ENCODE assay signal across 1 cellular context in the genomic region with DNA sequence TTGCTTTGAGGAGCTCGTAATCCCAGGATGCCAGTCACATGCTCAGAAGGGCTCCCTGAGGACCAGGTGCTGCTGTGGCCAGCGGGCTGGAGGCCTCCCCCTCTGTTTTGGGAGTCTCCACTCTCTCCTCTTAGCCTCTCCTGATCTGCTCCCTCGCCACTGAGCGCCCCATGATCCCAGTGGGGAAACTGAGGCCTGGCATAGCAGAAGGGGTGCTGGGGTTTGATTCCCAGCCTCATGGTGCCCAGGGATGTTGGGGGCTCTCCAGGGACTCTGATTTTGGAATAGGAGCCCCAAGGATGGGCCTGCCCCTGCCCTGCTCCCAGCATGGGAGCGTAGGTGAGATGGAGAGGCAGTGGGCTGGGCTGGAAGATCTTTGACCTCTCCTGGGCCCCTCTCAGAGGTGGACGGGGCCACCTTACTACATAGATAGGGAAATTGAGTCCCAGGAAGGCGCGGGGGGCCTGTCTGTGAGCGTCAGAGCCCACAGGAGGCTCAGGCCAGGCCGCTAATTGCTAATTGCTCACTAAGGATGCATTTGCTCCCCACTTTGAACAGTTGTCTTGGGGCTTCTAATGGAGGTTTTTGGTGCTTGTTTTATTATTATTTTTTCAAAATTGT.
TF ChIP-seq lines count a peak whose summit lies in the region.

No MANE protein-coding gene starts in this region.

TF ChIP-seq in K562, 482 proteins besides CTCF, POLR2A, EP300 and RAD21 (continued from another document):
- TF ChIP-seq MBD1 (CRISPR knock-in tag; IDR thresholded peaks at IDR 0.05) (no peak), CEBPG (CRISPR knock-in tag; IDR thresholded peaks at IDR 0.05) (no peak), CEBPG (tag; conservative IDR thresholded peaks at IDR 0.05 in 1 of 2, IDR thresholded peaks at IDR 0.05 in 1 of 2) (no peak), PHF8 (IDR thresholded peaks at IDR 0.05; ENCODE audit: borderline replicate concordance, low read length) (no peak), MGA (IDR thresholded peaks at IDR 0.05) (0 out of 2 replicates have a peak, but pooled peaks have one; percentile 9), KAT7 (CRISPR knock-in tag; IDR thresholded peaks at IDR 0.05; ENCODE audit: borderline replicate concordance) (peak; percentile 37; the same call in 1 of the 2 replicates), DNMT1 (IDR thresholded peaks at IDR 0.05) (no peak)
- TF ChIP-seq, protein P1, sequence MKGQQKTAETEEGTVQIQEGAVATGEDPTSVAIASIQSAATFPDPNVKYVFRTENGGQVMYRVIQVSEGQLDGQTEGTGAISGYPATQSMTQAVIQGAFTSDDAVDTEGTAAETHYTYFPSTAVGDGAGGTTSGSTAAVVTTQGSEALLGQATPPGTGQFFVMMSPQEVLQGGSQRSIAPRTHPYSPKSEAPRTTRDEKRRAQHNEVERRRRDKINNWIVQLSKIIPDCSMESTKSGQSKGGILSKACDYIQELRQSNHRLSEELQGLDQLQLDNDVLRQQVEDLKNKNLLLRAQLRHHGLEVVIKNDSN (CRISPR knock-in tag; IDR thresholded peaks at IDR 0.05), result no peak
TF ChIP-seq in K562: peak in this region for 2.
